ENCODE assay signal across 23 cellular contexts in the genomic region with DNA sequence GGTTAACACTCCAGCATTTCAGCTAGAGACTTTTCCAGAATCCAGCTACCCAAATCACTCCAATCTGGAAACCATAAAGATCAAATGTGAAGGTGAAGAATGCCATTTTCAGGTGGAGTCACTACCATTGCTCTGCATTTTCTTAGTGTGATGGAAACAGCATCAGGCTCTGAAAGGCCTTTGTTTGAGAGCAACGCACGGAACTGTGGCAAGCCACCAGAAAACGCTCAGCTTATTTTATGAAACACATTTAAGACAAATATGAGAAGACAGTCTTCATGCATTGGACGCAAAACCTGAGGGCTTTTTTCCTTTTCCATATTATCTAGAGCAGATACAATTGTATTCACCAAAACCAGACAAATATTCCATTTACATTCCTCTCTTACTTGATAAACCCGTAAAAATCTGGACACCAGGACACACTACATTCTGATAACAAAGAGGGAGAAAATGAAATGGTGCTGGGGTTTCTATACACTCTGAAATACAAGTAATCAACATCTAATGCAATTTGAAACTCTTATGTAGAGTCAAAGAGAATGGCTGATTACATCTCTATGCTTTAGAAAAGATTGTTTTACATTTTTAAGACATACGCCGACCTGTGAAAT.
DNase-seq lines count a peak whose midpoint lies in the region; ATAC-seq and TF ChIP-seq lines count a peak whose summit lies in the region.
"Had no signal": no experiment of that assay in that cellular context is flagged by ENCODE, and none has a peak within 500 bp of the region (broad histone marks: within the 10 kb centered on the region; RNA-seq: fewer than 3 reads in every experiment).

No MANE protein-coding gene starts in this region.

- intact Hi-C loops in heart right ventricle (cut with DNase I), result no loop called here
- intact Hi-C loops in cardiac septum (cut with DNase I), result no loop called here
- intact Hi-C loops in esophagus muscularis mucosa (cut with DNase I), result loop anchor here (5.0 kb wide), 1 partner anchor 38 kb away; no protein-coding TSS in a partner anchor
- intact Hi-C loops in tibial artery (cut with DNase I; ENCODE audit: low total_unique reads), result no loop called here
- intact Hi-C loops in activated T-helper 2 cell treated with anti-CD3 and anti-CD28 coated beads, Interferon-gamma antibody, Interleukin-2, Interleukin-4, amounts not matched to agents 10 μg/mL and 5 μg/mL and 100 μg/mL, durations not matched to agents 14 hours and 24 hours and 36 hours (cut with micrococcal nuclease), result no loop called here

- peak overlapping the region; percentile 55 for H3K27ac Mint-ChIP-seq in neural crest cell (ENCODE audit: unreplicated experiment)
- no peak overlapping the region for H3K27ac Mint-ChIP-seq in activated T-helper 2 cell treated with anti-CD3 and anti-CD28 coated beads, Interferon-gamma antibody, Interleukin-2, Interleukin-4, amounts not matched to agents 10 μg/mL and 5 μg/mL and 100 μg/mL, durations not matched to agents 14 hours and 24 hours and 36 hours
- H3K27ac Mint-ChIP-seq: T-cell had no signal

- peaks cover 0 to 59% (median 8%) of the 10 kb centered on the region in 9 donors for H3K36me3 ChIP-seq in heart right ventricle
- peaks cover 0 to 17% (median 5%) of the 10 kb centered on the region in 4 donors for H3K36me3 ChIP-seq in esophagus muscularis mucosa
- no peaks in the 10 kb centered on the region for H3K36me3 ChIP-seq in tibial artery

- H3K4me3 ChIP-seq in heart right ventricle (no peak overlapping the region), esophagus muscularis mucosa (no peak overlapping the region), tibial artery (no peak overlapping the region)
- H3K4me3 ChIP-seq: upper lobe of right lung had no signal

- no peak overlapping the region for H3K4me3 Mint-ChIP-seq in neural crest cell
- no peak overlapping the region for H3K4me3 Mint-ChIP-seq in activated T-helper 2 cell treated with anti-CD3 and anti-CD28 coated beads, Interferon-gamma antibody, Interleukin-2, Interleukin-4, amounts not matched to agents 10 μg/mL and 5 μg/mL and 100 μg/mL, durations not matched to agents 14 hours and 24 hours and 36 hours (ENCODE audit: low read depth)
- H3K4me3 Mint-ChIP-seq: T-cell had no signal

- H3K27me3 ChIP-seq in heart right ventricle, result no peaks in the 10 kb centered on the region
- no peaks in the 10 kb centered on the region for H3K27me3 ChIP-seq in esophagus muscularis mucosa
- no peaks in the 10 kb centered on the region for H3K27me3 ChIP-seq in tibial artery
- H3K27me3 ChIP-seq: BE2C, upper lobe of right lung had no signal

- H3K36me3 Mint-ChIP-seq in neural crest cell (ENCODE audit: low read depth), result no peaks in the 10 kb centered on the region
- no peaks in the 10 kb centered on the region for H3K36me3 Mint-ChIP-seq in activated T-helper 2 cell treated with anti-CD3 and anti-CD28 coated beads, Interferon-gamma antibody, Interleukin-2, Interleukin-4, amounts not matched to agents 10 μg/mL and 5 μg/mL and 100 μg/mL, durations not matched to agents 14 hours and 24 hours and 36 hours (ENCODE audit: low read depth)
- H3K36me3 Mint-ChIP-seq: T-cell had no signal

- H3K9me3 ChIP-seq in heart right ventricle, result no peaks in the 10 kb centered on the region
- H3K9me3 ChIP-seq in esophagus muscularis mucosa, result no peaks in the 10 kb centered on the region
- H3K9me3 ChIP-seq in tibial artery, result no peaks in the 10 kb centered on the region
- H3K9me3 ChIP-seq: BE2C, upper lobe of right lung had no signal

- peaks cover 31 to 87% (median 68%) of the 10 kb centered on the region in 9 donors for H3K4me1 ChIP-seq in heart right ventricle
- H3K4me1 ChIP-seq in esophagus muscularis mucosa, result peaks cover 27 to 59% (median 40%) of the 10 kb centered on the region in 4 donors
- H3K4me1 ChIP-seq in tibial artery, result peaks cover 0 to 20% (median 7%) of the 10 kb centered on the region in 4 donors

- H3K4me1 Mint-ChIP-seq in neural crest cell, result peaks cover 50% of the 10 kb centered on the region
- peaks cover 5% of the 10 kb centered on the region for H3K4me1 Mint-ChIP-seq in activated T-helper 2 cell treated with anti-CD3 and anti-CD28 coated beads, Interferon-gamma antibody, Interleukin-2, Interleukin-4, amounts not matched to agents 10 μg/mL and 5 μg/mL and 100 μg/mL, durations not matched to agents 14 hours and 24 hours and 36 hours (ENCODE audit: low read depth)
- H3K4me1 Mint-ChIP-seq: T-cell had no signal

- WGBS in heart right ventricle, 2 donors, result 56 to 59% methylated on average over 7 of the region's 7 CpGs
- WGBS in esophagus muscularis mucosa, result 52% methylated on average over 7 of the region's 7 CpGs

- TF ChIP-seq EP300 in esophagus muscularis mucosa (IDR thresholded peaks at IDR 0.05), result no peak

- peaks cover 5% of the 10 kb centered on the region for H3K9me3 Mint-ChIP-seq in neural crest cell
- no peaks in the 10 kb centered on the region for H3K9me3 Mint-ChIP-seq in activated T-helper 2 cell treated with anti-CD3 and anti-CD28 coated beads, Interferon-gamma antibody, Interleukin-2, Interleukin-4, amounts not matched to agents 10 μg/mL and 5 μg/mL and 100 μg/mL, durations not matched to agents 14 hours and 24 hours and 36 hours
- H3K9me3 Mint-ChIP-seq: T-cell had no signal

- H3K27me3 Mint-ChIP-seq in neural crest cell (ENCODE audit: low read depth), result no peaks in the 10 kb centered on the region
- H3K27me3 Mint-ChIP-seq in activated T-helper 2 cell treated with anti-CD3 and anti-CD28 coated beads, Interferon-gamma antibody, Interleukin-2, Interleukin-4, amounts not matched to agents 10 μg/mL and 5 μg/mL and 100 μg/mL, durations not matched to agents 14 hours and 24 hours and 36 hours (ENCODE audit: low read depth), result peaks cover 49% of the 10 kb centered on the region

- H3K27ac ChIP-seq in heart right ventricle, result peak overlapping the region in 9 of 10 donors; percentile 41 to 82 (median 72)
- H3K27ac ChIP-seq in esophagus muscularis mucosa (replicated peaks in 1 of 4), result peak overlapping the region; percentile 45 to 53 (median 46)
- peak overlapping the region; percentile 36 to 56 for H3K27ac ChIP-seq in tibial artery
- H3K27ac ChIP-seq: upper lobe of right lung had no signal

- no peak for DNase-seq in heart right ventricle
- no peak for DNase-seq in cardiac septum (ENCODE audit: low spot score)
- peak; percentile 82 for DNase-seq in esophagus muscularis mucosa (ENCODE audit: extremely low spot score)
- no peak for DNase-seq in neural crest cell (ENCODE audit: low read depth, low spot score)
- no peak for DNase-seq in tibial artery
- DNase-seq in nucleus accumbens (lab: John Stamatoyannopoulos, UW), result no peak
- DNase-seq in OCI-M2 (lab: John Stamatoyannopoulos, UW; ENCODE audit: unreplicated experiment), result no peak
- no peak for DNase-seq in activated T-helper 2 cell treated with anti-CD3 and anti-CD28 coated beads, Interferon-gamma antibody, Interleukin-2, Interleukin-4, amounts not matched to agents 10 μg/mL and 5 μg/mL and 100 μg/mL, durations not matched to agents 14 hours and 24 hours and 36 hours (ENCODE audit: low spot score)
- DNase-seq: activated CD4-positive, alpha-beta T cell treated with anti-CD3 and anti-CD28 coated beads for 4 hours; activated naive CD4-positive, alpha-beta T cell treated with anti-CD3 and anti-CD28 coated beads, Interleukin-2, amount 50 U/mL, for 16 hours; DND-41; effector CD8-positive, alpha-beta T cell; glutamatergic neuron; GOT3; Kasumi-1; NCI-H1048; NCI-H187 treated with DMSO at 0.1 percent for 48 hours; SHP77; stimulated activated CD4-positive, alpha-beta T cell treated with anti-CD3 and anti-CD28 coated beads, Interleukin-4, amount 100 ng/mL, for 24 hours; stimulated activated naive CD8-positive, alpha-beta T cell treated with anti-CD3 and anti-CD28 coated beads, Interleukin-15, Interleukin-2, amounts not matched to agents 100 U/mL and 50 U/mL, for 24 hours; T-cell; upper lobe of right lung had no signal

- TF ChIP-seq CTCF in heart right ventricle (IDR thresholded peaks at IDR 0.05), result no peak
- no peak for TF ChIP-seq CTCF in esophagus muscularis mucosa (IDR thresholded peaks at IDR 0.05)
- TF ChIP-seq CTCF in neural crest cell (conservative IDR thresholded peaks at IDR 0.05), result no peak
- no peak for TF ChIP-seq CTCF in tibial artery (IDR thresholded peaks at IDR 0.05)

- ATAC-seq in heart right ventricle, result no peak
- ATAC-seq: stimulated activated naive CD8-positive, alpha-beta T cell treated with anti-CD3 and anti-CD28 coated beads, Interleukin-15, Interleukin-2, amounts not matched to agents 100 U/mL and 50 U/mL, for 24 hours; T-cell; upper lobe of right lung had no signal

- no peak for TF ChIP-seq POLR2A in esophagus muscularis mucosa (IDR thresholded peaks at IDR 0.05; ENCODE audit: low read depth)
